In genomic region chr4:169885893-169886292, GRCh38 we compare ENCODE assay signal across 20 cellular contexts.
DNase-seq lines count a peak whose midpoint lies in the region; ATAC-seq and TF ChIP-seq lines count a peak whose summit lies in the region.
"Had no signal": no experiment of that assay in that cellular context is flagged by ENCODE, and none has a peak within 500 bp of the region (broad histone marks: within the 10 kb centered on the region; RNA-seq: fewer than 3 reads in every experiment).

No MANE protein-coding gene starts in this region.

- DNase-seq in A673 (ENCODE audit: low spot score) (peak; percentile 28), LNCaP clone FGC (ENCODE audit: low read depth) (peak; percentile 70), mucosa of descending colon (no peak), NCI-H524 treated with DMSO at 0.1 percent for 48 hours (lab: John Stamatoyannopoulos, UW) (no peak), right lobe of liver (no peak), CD14-positive monocyte (ENCODE audit: low spot score) (no peak)
- DNase-seq: ACHN; AML-193; BE2C; Caco-2; CD4-positive, CD25-positive, alpha-beta regulatory T cell; CD8-positive, alpha-beta T cell; DMS153; DND-41; H9 had no signal

- H3K9me3 Mint-ChIP-seq in CD14-positive monocyte: peaks cover 0 to 10% (median 3%) of the 10 kb centered on the region in 7 donors
- H3K9me3 Mint-ChIP-seq: H9 had no signal

- H3K4me3 Mint-ChIP-seq in CD14-positive monocyte: no peak overlapping the region
- H3K4me3 Mint-ChIP-seq: CD4-positive, CD25-positive, alpha-beta regulatory T cell; CD8-positive, alpha-beta T cell; GM23338; H9 had no signal

- H3K36me3 Mint-ChIP-seq in CD14-positive monocyte: no peaks in the 10 kb centered on the region
- H3K36me3 Mint-ChIP-seq: CD4-positive, CD25-positive, alpha-beta regulatory T cell; CD8-positive, alpha-beta T cell had no signal

- CTCF ChIA-PET in A673 (lab: Charles Lee): no interaction called here

- BruUV-seq in A673 (replicated peaks; lab: Mats Ljungman, UMichigan): no TSS peak

- H3K27me3 Mint-ChIP-seq in CD14-positive monocyte (ENCODE audit: low read depth in 3 of 3): peaks cover 0 to 4% (median 2%) of the 10 kb centered on the region in 3 donors

- WGBS in right lobe of liver (ENCODE audit: insufficient coverage, low coverage, low lambda C conversion rate, missing lambda C conversion rate): 93% methylated on average over 2 of the region's 2 CpGs

- no peak for TF ChIP-seq POLR2A in right lobe of liver (IDR thresholded peaks at IDR 0.05)

- H3K4me1 ChIP-seq in A673 (ENCODE audit: insufficient read depth, low read length, poor library complexity, severe bottlenecking) (peaks cover 6% of the 10 kb centered on the region), mucosa of descending colon (ENCODE audit: low read depth) (no peaks in the 10 kb centered on the region), right lobe of liver (no peaks in the 10 kb centered on the region)
- H3K4me1 ChIP-seq: BE2C; BLaER1 treated with 17β-estradiol and CSF1 and Interleukin-3, amounts not matched to agents 10 nM and 100 nM; Caco-2 had no signal

- no peak overlapping the region for H3K4me3 ChIP-seq in A673 (ENCODE audit: low read depth, low read length, poor library complexity, severe bottlenecking)
- H3K4me3 ChIP-seq in LNCaP clone FGC (ENCODE audit: low read depth, low read length): no peak overlapping the region; the same call in 1 of the 2 replicates
- H3K4me3 ChIP-seq in mucosa of descending colon: no peak overlapping the region
- no peak overlapping the region for H3K4me3 ChIP-seq in right lobe of liver
- H3K4me3 ChIP-seq: BLaER1 treated with 17β-estradiol and CSF1 and Interleukin-3, amounts not matched to agents 10 nM and 100 nM; GM23338 had no signal

- no peak overlapping the region for H3K27ac Mint-ChIP-seq in CD14-positive monocyte
- H3K27ac Mint-ChIP-seq: CD4-positive, CD25-positive, alpha-beta regulatory T cell; CD8-positive, alpha-beta T cell; GM23338; H9 had no signal

- H3K27me3 ChIP-seq in A673 (replicated peaks; ENCODE audit: insufficient read depth, low read depth, low read length, poor library complexity): no peaks in the 10 kb centered on the region
- H3K27me3 ChIP-seq in right lobe of liver: no peaks in the 10 kb centered on the region
- H3K27me3 ChIP-seq: BE2C; BLaER1 treated with 17β-estradiol and CSF1 and Interleukin-3, amounts not matched to agents 10 nM and 100 nM had no signal

- H3K9me3 ChIP-seq in A673 (ENCODE audit: low read depth, low read length, poor library complexity, severe bottlenecking) (no peaks in the 10 kb centered on the region), mucosa of descending colon (no peaks in the 10 kb centered on the region), right lobe of liver (no peaks in the 10 kb centered on the region)
- H3K9me3 ChIP-seq: BE2C, Caco-2 had no signal

- H3K27ac ChIP-seq in A673 (ENCODE audit: low read depth, low read length, poor library complexity, severe bottlenecking) (no peak overlapping the region), VCaP (peak overlapping the region; percentile 85), right lobe of liver (no peak overlapping the region)
- H3K27ac ChIP-seq: 22Rv1; BLaER1 treated with 17β-estradiol and CSF1 and Interleukin-3, amounts not matched to agents 10 nM and 100 nM had no signal

- intact Hi-C loops in A673 (cut with micrococcal nuclease; ENCODE audit: unreplicated experiment): no loop called here
- intact Hi-C loops in mucosa of descending colon (cut with DNase I, micrococcal nuclease): no loop called here
- intact Hi-C loops in right lobe of liver (cut with DNase I): no loop called here
- intact Hi-C loops in CD14-positive monocyte (cut with micrococcal nuclease): no loop called here

- no peaks in the 10 kb centered on the region for H3K4me1 Mint-ChIP-seq in CD14-positive monocyte
- H3K4me1 Mint-ChIP-seq: CD4-positive, CD25-positive, alpha-beta regulatory T cell had no signal

- POLR2A ChIA-PET in A673 (lab: Charles Lee; ENCODE audit: low non-redundant PET): no interaction called here

- H3K36me3 ChIP-seq in A673 (ENCODE audit: insufficient read depth, low read length, poor library complexity, severe bottlenecking): no peaks in the 10 kb centered on the region
- no peaks in the 10 kb centered on the region for H3K36me3 ChIP-seq in mucosa of descending colon (ENCODE audit: low read depth)
- H3K36me3 ChIP-seq in right lobe of liver: no peaks in the 10 kb centered on the region
- H3K36me3 ChIP-seq: BE2C; BLaER1 treated with 17β-estradiol and CSF1 and Interleukin-3, amounts not matched to agents 10 nM and 100 nM had no signal

- peak; percentile 75 for ATAC-seq in mucosa of descending colon
- ATAC-seq in right lobe of liver: no peak
- ATAC-seq: CD8-positive, alpha-beta T cell; GM23338; HCT116 had no signal

- no peak for TF ChIP-seq CTCF in A673 (conservative IDR thresholded peaks at IDR 0.05; ENCODE audit: low read depth, low read length)
- no peak for TF ChIP-seq CTCF in LNCaP clone FGC (IDR thresholded peaks at IDR 0.05; ENCODE audit: control insufficient read depth, extremely low read depth, insufficient read depth)
- TF ChIP-seq CTCF in VCaP (conservative IDR thresholded peaks at IDR 0.05): no peak
- TF ChIP-seq CTCF in mucosa of descending colon (IDR thresholded peaks at IDR 0.05): no peak
- no peak for TF ChIP-seq CTCF in right lobe of liver (IDR thresholded peaks at IDR 0.05)
- no peak for TF ChIP-seq CTCF in CD14-positive monocyte (IDR thresholded peaks at IDR 0.05)

Comparison
In these comparisons a context has a peak if more than half of its experiments do, and no peak if none do; other contexts are left out.
1. DNase-seq: peak in A673 (single experiment) and LNCaP clone FGC (single experiment); none in mucosa of descending colon (0 of 3), NCI-H524 treated with DMSO at 0.1 percent for 48 hours (single experiment), right lobe of liver (0 of 3) and CD14-positive monocyte (single experiment).